In the genomic region with DNA sequence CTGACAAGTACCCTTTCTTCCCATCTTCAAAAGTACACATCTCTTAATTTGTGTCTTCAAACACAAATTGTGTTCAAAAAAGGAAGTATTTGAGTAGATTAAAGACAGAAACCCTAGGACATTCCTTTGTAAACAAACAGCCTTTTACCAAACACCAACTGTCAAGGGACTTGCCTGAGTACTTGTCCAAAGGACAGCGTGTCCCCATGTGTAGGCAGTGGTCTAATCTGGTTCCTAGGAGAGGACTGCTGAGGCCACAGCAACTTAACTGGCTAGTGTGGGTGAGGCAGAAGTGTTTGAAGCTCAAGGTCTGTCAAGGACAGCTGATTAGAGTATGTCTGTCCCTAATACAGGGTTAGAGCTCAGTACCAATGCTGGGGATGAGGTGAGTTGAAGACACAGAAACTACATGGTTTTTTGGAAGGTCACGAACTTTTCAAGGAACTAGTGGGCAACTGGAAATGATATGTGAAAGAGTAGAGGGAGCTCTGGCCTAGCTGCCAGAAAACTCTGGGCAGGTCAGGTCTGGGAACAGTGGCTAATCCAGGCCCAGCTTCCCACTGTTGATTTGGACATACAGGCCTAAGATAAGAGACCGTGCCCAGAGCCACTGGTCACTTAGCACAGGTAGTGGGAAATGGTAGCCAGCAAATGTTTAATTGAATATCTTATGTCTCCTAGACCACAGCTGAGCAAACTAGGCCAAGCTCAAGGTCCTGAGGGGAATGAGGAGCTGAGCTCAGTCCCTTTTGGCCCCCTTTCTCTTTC, we compare ENCODE assay signal across 12 cellular contexts. TPM values are rescaled to one million over a fixed set of nuclear protein-coding genes. Genes with fewer than 3 reads are reported as not detected.
DNase-seq lines count a peak whose midpoint lies in the region; ATAC-seq, FAIRE-seq and TF ChIP-seq lines count a peak whose summit lies in the region.
"Had no signal": no experiment of that assay in that cellular context is flagged by ENCODE, and none has a peak within 500 bp of the region (broad histone marks: within the 10 kb centered on the region; RNA-seq: fewer than 3 reads in every experiment).

No MANE protein-coding gene starts in this region.

- H3K9me3 ChIP-seq in RWPE2 (ENCODE audit: severe bottlenecking) = no peaks in the 10 kb centered on the region
- H3K9me3 ChIP-seq in kidney (ENCODE audit: control insufficient read depth in 1 of 2, low read length in 2 of 2) = no peaks in the 10 kb centered on the region
- no peaks in the 10 kb centered on the region for H3K9me3 ChIP-seq in small intestine (ENCODE audit: control insufficient read depth, low read depth)

- H3K27ac ChIP-seq in RWPE2 (ENCODE audit: poor library complexity, severe bottlenecking) = peak overlapping the region; percentile 91
- peak overlapping the region; percentile 52 for H3K27ac ChIP-seq in adipose tissue (ENCODE audit: low read depth, low read length)
- peak overlapping the region; percentile 72 to 77 for H3K27ac ChIP-seq in kidney (ENCODE audit: low read depth in 2 of 2, low read length in 2 of 2)
- H3K27ac ChIP-seq in skin epidermis = peak overlapping the region in 16 of 21 experiments; percentile 7 to 87 (median 49)
- H3K27ac ChIP-seq in small intestine (ENCODE audit: low read depth in 1 of 2, low read length in 1 of 2) = peak overlapping the region in 1 of 2 donors; percentile 52

- TF ChIP-seq CTCF in RWPE2 (IDR thresholded peaks at IDR 0.05; ENCODE audit: poor library complexity, severe bottlenecking) (no peak), kidney (IDR thresholded peaks at IDR 0.05; ENCODE audit: borderline replicate concordance, extremely low read depth, insufficient read depth) (no peak)

- 70 to 93% (median 81%) methylated on average over 3 of the region's 3 CpGs for WGBS in adipose tissue, 3 donors
- WGBS in small intestine, 3 donors = 89 to 97% (median 93%) methylated on average over 3 of the region's 3 CpGs

- no peak for ATAC-seq in RWPE2 (ENCODE audit: low read depth)
- no peak for ATAC-seq in HG02610 (IDR thresholded peaks at IDR 0.05; ENCODE audit: unreplicated experiment)

- FAIRE-seq in kidney (lab: Jason Lieb, UNC) = no peak
- FAIRE-seq in small intestine (lab: Jason Lieb, UNC) = no peak
- FAIRE-seq: GM12891 had no signal

- H3K9ac ChIP-seq in kidney (ENCODE audit: low read length in 2 of 2) = peak overlapping the region in 1 of 2 donors; percentile 37

- H3K4me1 ChIP-seq in RWPE2 (ENCODE audit: insufficient read depth, poor library complexity, severe bottlenecking) = peaks cover 37% of the 10 kb centered on the region
- H3K4me1 ChIP-seq in kidney (ENCODE audit: control insufficient read depth in 1 of 2, insufficient read depth in 1 of 2, low read depth in 1 of 2, low read length in 2 of 2) = peaks cover 21 to 28% of the 10 kb centered on the region in 2 donors
- no peaks in the 10 kb centered on the region for H3K4me1 ChIP-seq in small intestine (ENCODE audit: control insufficient read depth in 2 of 2, insufficient read depth in 1 of 2, low read depth in 1 of 2, low read length in 1 of 2)

- H3K27me3 ChIP-seq in RWPE2 (ENCODE audit: insufficient read depth, poor library complexity, severe bottlenecking) (no peaks in the 10 kb centered on the region), small intestine (ENCODE audit: control insufficient read depth in 2 of 2, insufficient read depth in 2 of 2, low read length in 2 of 2) (no peaks in the 10 kb centered on the region)

- DNase-seq in RWPE2 (ENCODE audit: low spot score) = no peak
- no peak for DNase-seq in kidney
- no peak for DNase-seq in small intestine
- no peak for DNase-seq in Kasumi-1 (lab: John Stamatoyannopoulos, UW)
- DNase-seq in amniotic stem cell (lab: John Stamatoyannopoulos, UW) = no peak
- DNase-seq: MV-4-11; NCI-H510A treated with DMSO at 0.1 percent for 48 hours; stimulated activated CD4-positive, alpha-beta T cell treated with anti-CD3 and anti-CD28 coated beads, Interleukin-4, amount 100 ng/mL, for 1 hour had no signal

- no peak overlapping the region for H3K4me3 ChIP-seq in RWPE2 (ENCODE audit: severe bottlenecking)
- H3K4me3 ChIP-seq in kidney (ENCODE audit: low read length in 2 of 2) = no peak overlapping the region
- no peak overlapping the region for H3K4me3 ChIP-seq in skin epidermis
- H3K4me3 ChIP-seq in small intestine (ENCODE audit: low read depth in 1 of 2, low read length in 2 of 2) = no peak overlapping the region

- intact Hi-C loops in kidney (cut with DNase I) = no loop called here

- H3K36me3 ChIP-seq in RWPE2 (ENCODE audit: low read depth) (peaks cover 76% of the 10 kb centered on the region), kidney (ENCODE audit: control insufficient read depth in 1 of 2, insufficient read depth in 2 of 2, low read length in 2 of 2) (peaks cover 5 to 6% of the 10 kb centered on the region in 2 donors), small intestine (ENCODE audit: control insufficient read depth in 2 of 2, insufficient read depth in 2 of 2, low read length in 2 of 2) (peaks cover 0 to 10% of the 10 kb centered on the region in 2 donors)

RNA-seq across cellular contexts. Expression of gene HMOX2, which starts 10.1 kb away (rescaled TPM):
- polyA plus RNA-seq in adipose tissue (10 to 100 TPM; 28.2 to 81.1 (median 45.7) TPM), kidney (ENCODE audit: insufficient read depth, low read depth, low replicate concordance) (116 TPM), small intestine (10 to 100 TPM; 62.7 to 89.7 (median 86.5) TPM)
- total RNA-seq in kidney = 56.4 TPM

RNA-seq across cellular contexts. Expression of gene NMRAL1, which starts 11.9 kb away (rescaled TPM):
- polyA plus RNA-seq in adipose tissue (10 to 100 TPM; 33.7 to 38.0 (median 36.4) TPM), kidney (ENCODE audit: insufficient read depth, low read depth, low replicate concordance) (94.1 TPM), small intestine (10 to 100 TPM; 53.9 to 70.9 (median 58.1) TPM)
- 54.9 TPM for total RNA-seq in kidney

RNA-seq across cellular contexts. Expression of gene CDIP1, which starts 52.3 kb away (rescaled TPM):
- polyA plus RNA-seq in adipose tissue (10 to 100 TPM; 13.6 to 17.0 (median 16.1) TPM), kidney (ENCODE audit: insufficient read depth, low read depth, low replicate concordance) (80.4 TPM), small intestine (10 to 100 TPM; 26.5 to 49.9 (median 37.0) TPM)
- total RNA-seq in kidney = 40.8 TPM
